In the genomic region with DNA sequence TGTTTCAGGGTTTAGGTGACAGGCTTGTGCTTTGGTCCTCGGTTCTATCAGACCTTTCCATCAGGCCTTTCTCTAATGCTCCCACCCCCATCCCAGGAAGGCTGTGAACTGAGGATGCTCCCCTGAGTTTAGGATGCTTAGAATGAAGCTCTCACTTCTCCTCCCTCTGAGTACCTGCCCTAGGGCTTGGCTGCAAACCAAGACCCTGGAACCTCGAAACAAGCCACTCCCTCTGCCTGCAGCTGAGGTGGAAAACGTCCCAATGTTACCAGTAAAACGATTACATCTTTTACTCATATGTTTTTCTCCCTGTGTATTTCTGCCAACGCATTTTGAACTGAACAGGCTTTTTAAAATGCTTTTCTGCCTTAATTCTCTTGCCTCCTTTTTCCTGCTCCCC, we compare ENCODE assay signal across 14 cellular contexts.
"Had no signal": no experiment of that assay in that cellular context is flagged by ENCODE, and none has a peak within 500 bp of the region (broad histone marks: within the 10 kb centered on the region; RNA-seq: fewer than 3 reads in every experiment).

No MANE protein-coding gene starts in this region.

- H3K27ac Mint-ChIP-seq: activated CD4-positive, alpha-beta memory T cell treated with anti-CD3 and anti-CD28 coated beads, Interleukin-2, amount 10 ng/mL, durations not matched to agents 7 days and 5 days; activated naive CD8-positive, alpha-beta T cell; naive thymus-derived CD8-positive, alpha-beta T cell had no signal

- DNase-seq: activated CD4-positive, alpha-beta memory T cell treated with anti-CD3 and anti-CD28 coated beads, Interleukin-2, amount 10 ng/mL, durations not matched to agents 7 days and 5 days; activated CD4-positive, alpha-beta T cell treated with anti-CD3 and anti-CD28 coated beads for 1 hour; activated gamma-delta T cell; activated T-cell treated with anti-CD3 and anti-CD28 coated beads, Interleukin-2, amount 50 U/mL, for 48 hours; dorsolateral prefrontal cortex; esophagus squamous epithelium; foreskin melanocyte; head of caudate nucleus; naive thymus-derived CD8-positive, alpha-beta T cell; right lobe of liver; stimulated activated CD4-positive, alpha-beta T cell treated with anti-CD3 and anti-CD28 coated beads, Interleukin-2, amount 100 ng/mL, for 24 hours; stimulated activated naive CD4-positive, alpha-beta T cell treated with Interleukin-2 at 50 U/mL for 16 hours; testis had no signal

- H3K4me3 Mint-ChIP-seq: activated CD4-positive, alpha-beta memory T cell treated with anti-CD3 and anti-CD28 coated beads, Interleukin-2, amount 10 ng/mL, durations not matched to agents 7 days and 5 days; activated naive CD8-positive, alpha-beta T cell; naive thymus-derived CD8-positive, alpha-beta T cell had no signal

- H3K9me3 Mint-ChIP-seq: activated CD4-positive, alpha-beta memory T cell treated with anti-CD3 and anti-CD28 coated beads, Interleukin-2, amount 10 ng/mL, durations not matched to agents 7 days and 5 days; naive thymus-derived CD8-positive, alpha-beta T cell had no signal

- H3K27me3 Mint-ChIP-seq: activated naive CD8-positive, alpha-beta T cell had no signal

- H3K36me3 Mint-ChIP-seq: activated naive CD8-positive, alpha-beta T cell; naive thymus-derived CD8-positive, alpha-beta T cell had no signal

- ATAC-seq: naive thymus-derived CD8-positive, alpha-beta T cell; right lobe of liver had no signal
